Comparison of ENCODE assay signal across 30 cellular contexts in the genomic region with DNA sequence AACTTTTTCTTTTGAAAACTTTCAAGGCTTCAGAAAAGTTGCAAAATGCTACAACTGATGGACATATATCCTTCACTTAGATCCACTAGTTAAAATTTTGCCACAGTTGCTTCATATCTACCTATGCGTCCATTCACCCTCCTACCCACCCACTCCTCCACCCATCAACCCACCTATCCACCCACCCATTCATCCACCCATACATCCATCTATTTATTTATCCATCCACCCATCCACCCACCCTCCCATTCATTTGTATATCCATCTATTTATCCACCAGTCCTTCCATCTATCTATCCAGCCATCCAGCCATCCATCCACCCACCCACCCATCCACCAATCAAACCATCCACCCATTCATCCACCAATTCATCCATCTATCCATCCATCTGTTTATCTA. TPM values are rescaled to one million over a fixed set of nuclear protein-coding genes. Genes with fewer than 3 reads are reported as not detected.
"Had no signal": no experiment of that assay in that cellular context is flagged by ENCODE, and none has a peak within 500 bp of the region (broad histone marks: within the 10 kb centered on the region; RNA-seq: fewer than 3 reads in every experiment).

No MANE protein-coding gene starts in this region.

- H3K27me3 ChIP-seq: testis, thyroid gland, tibial nerve, transverse colon, upper lobe of left lung, upper lobe of right lung, uterus, vagina had no signal

- H3K27ac ChIP-seq: stomach, suprapubic skin, testis, thoracic aorta, thyroid gland, tibial artery, tibial nerve, transverse colon, upper lobe of left lung, upper lobe of right lung, uterus, vagina had no signal

- ATAC-seq: stimulated activated effector memory CD8-positive, alpha-beta T cell treated with anti-CD3 and anti-CD28 coated beads, Interleukin-12 subunit alpha, Interleukin-12 subunit beta, amount 100 ng/mL, for 72 hours; stimulated activated memory B cell treated with anti-CD40 and anti-IgM and Interleukin-4, amounts not matched to agents 10 μg/mL and 1 μg/mL and 100 μg/mL, for 72 hours; stimulated activated naive B cell treated with anti-CD40 and anti-IgM and Interleukin-4, amounts not matched to agents 10 μg/mL and 1 μg/mL and 100 μg/mL, for 72 hours; stimulated activated naive CD8-positive, alpha-beta T cell treated with anti-CD3 and anti-CD28 coated beads, Interleukin-15, amount 100 ng/mL, for 72 hours; stimulated activated naive CD8-positive, alpha-beta T cell treated with anti-CD3 and anti-CD28 coated beads, Interleukin-15, Interleukin-2, amounts not matched to agents 100 U/mL and 50 U/mL, for 24 hours; upper lobe of right lung had no signal

- DNase-seq: stimulated activated CD4-positive, alpha-beta T cell treated with anti-CD3 and anti-CD28 coated beads, Interleukin-2, amount 100 ng/mL, for 48 hours; stimulated activated CD4-positive, alpha-beta T cell treated with anti-CD3 and anti-CD28 coated beads, Interleukin-4, amount 100 ng/mL, for 1 hour; stimulated activated CD4-positive, alpha-beta T cell treated with anti-CD3 and anti-CD28 coated beads, Interleukin-4, amount 100 ng/mL, for 24 hours; stimulated activated CD4-positive, alpha-beta T cell treated with anti-CD3 and anti-CD28 coated beads, Interleukin-4, amount 100 ng/mL, for 4 hours; stimulated activated CD8-positive, alpha-beta memory T cell treated with anti-CD3 and anti-CD28 coated beads, Interleukin-4, amount 100 ng/mL, for 48 hours; stimulated activated naive B cell treated with anti-CD40 and anti-IgM and Interleukin-4, amounts not matched to agents 10 μg/mL and 1 μg/mL and 100 μg/mL, for 72 hours; stimulated activated naive CD4-positive, alpha-beta T cell; stimulated activated naive CD4-positive, alpha-beta T cell treated with Interleukin-2 at 50 U/mL for 16 hours; stimulated activated naive CD8-positive, alpha-beta T cell treated with anti-CD3 and anti-CD28 coated beads, Interleukin-15, amount 100 ng/mL, for 72 hours; stimulated activated naive CD8-positive, alpha-beta T cell treated with anti-CD3 and anti-CD28 coated beads, Interleukin-15, Interleukin-2, amounts not matched to agents 100 U/mL and 50 U/mL, for 24 hours; stomach; substantia nigra; testis; thyroid gland; tibial artery; transverse colon; trophoblast cell; upper lobe of left lung; upper lobe of right lung; uterus had no signal

- H3K4me3 ChIP-seq: stomach, suprapubic skin, testis, thoracic aorta, thyroid gland, tibial artery, tibial nerve, transverse colon, upper lobe of left lung, upper lobe of right lung, uterus, vagina had no signal

- H3K9me3 ChIP-seq: stomach, suprapubic skin, testis, thoracic aorta, thyroid gland, tibial artery, tibial nerve, transverse colon, upper lobe of left lung, upper lobe of right lung, uterus, vagina had no signal

- H3K4me1 ChIP-seq: suprapubic skin, testis, thyroid gland, tibial artery, transverse colon, upper lobe of right lung, uterus, vagina had no signal

- H3K36me3 ChIP-seq: stomach, suprapubic skin, thoracic aorta, thyroid gland, tibial artery, tibial nerve, transverse colon, upper lobe of left lung, upper lobe of right lung, uterus, vagina had no signal

RNA-seq across cellular contexts. Expression of gene BPIFB4, which starts 13.6 kb away (rescaled TPM):
- total RNA-seq: stomach, subcutaneous adipose tissue, suprapubic skin, temporal lobe, thoracic aorta, thyroid gland, tibial nerve, transverse colon, upper lobe of left lung, upper lobe of right lung, ureter, urinary bladder, uterus, vagina had no signal
- polyA plus RNA-seq: stomach had no signal

RNA-seq across cellular contexts. Expression of gene BPIFB3, which starts 39.4 kb away (rescaled TPM):
- total RNA-seq: stomach, subcutaneous adipose tissue, suprapubic skin, temporal lobe, thoracic aorta, thyroid gland, tibial nerve, transverse colon, upper lobe of left lung, upper lobe of right lung, ureter, urinary bladder, uterus, vagina had no signal
- polyA plus RNA-seq: stomach, urinary bladder had no signal
